8 cellular contexts compared by ENCODE assay signal in the genomic region with DNA sequence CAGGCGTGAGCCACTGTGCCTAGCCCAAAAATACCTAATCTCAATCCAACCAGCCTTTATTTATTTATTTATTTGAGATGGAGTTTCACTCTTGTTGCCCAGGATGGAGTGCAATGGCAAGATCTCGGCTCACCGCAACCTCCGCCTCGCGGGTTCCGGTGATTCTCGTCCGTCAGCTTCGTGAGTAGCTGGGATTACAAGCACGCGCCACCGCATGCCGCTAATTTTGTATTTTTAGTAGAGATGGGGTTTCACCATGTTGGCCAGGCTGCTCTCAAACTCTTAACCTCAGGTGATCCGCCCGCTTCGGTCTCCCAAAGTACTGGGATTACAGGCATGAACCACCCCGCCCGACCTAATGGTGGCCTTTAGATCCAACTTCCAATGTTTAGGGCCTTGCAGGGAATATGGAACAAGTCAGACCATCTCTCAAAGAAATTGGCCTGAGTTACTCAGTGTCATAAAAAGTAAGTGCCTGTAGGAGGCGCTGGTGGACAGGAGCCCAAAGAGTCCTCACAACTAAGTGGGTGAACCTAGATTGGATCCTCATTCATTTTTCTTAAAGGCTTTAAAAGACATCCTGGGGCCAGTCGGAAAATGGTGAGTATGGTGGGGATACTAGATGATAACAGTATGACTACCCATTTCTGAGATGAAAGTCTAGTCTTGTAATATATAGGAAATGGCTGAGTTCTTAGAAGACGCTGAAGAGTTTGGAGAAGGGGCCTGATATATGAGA. TPM values are rescaled to one million over a fixed set of nuclear protein-coding genes. Genes with fewer than 3 reads are reported as not detected.
A peak's percentile ranks its signal among the peaks of the same experiment; 100 is the strongest.
DNase-seq lines count a peak whose midpoint lies in the region; ATAC-seq, FAIRE-seq and TF ChIP-seq lines count a peak whose summit lies in the region.

No MANE protein-coding gene starts in this region.

- H4K20me1 ChIP-seq in keratinocyte (ENCODE audit: control insufficient read depth, extremely low read depth, insufficient read depth, low read length), result no peaks in the 10 kb centered on the region

- CTCF ChIA-PET in GM10248 (lab: Yijun Ruan, JAX), result interaction anchor here (1.0 to 2.3 kb wide), 5 partner anchors 11 to 89 kb away, joined by 3 to 16 read pairs (median 3); no protein-coding TSS in a partner anchor
- CTCF ChIA-PET in activated naive CD4-positive, alpha-beta T cell treated with anti-CD3 and anti-CD28 coated beads, Interleukin-2, amount 10 ng/mL, durations not matched to agents 7 days and 5 days (lab: Charles Lee), result interaction anchor here (1.4 to 2.5 kb wide), 5 partner anchors 18 to 35 kb away, joined by 4 to 19 read pairs (median 5); no protein-coding TSS in a partner anchor

- H3K4me3 ChIP-seq in AG09309 (ENCODE audit: control insufficient read depth, low read depth, low read length), result no peak overlapping the region
- H3K4me3 ChIP-seq in keratinocyte (ENCODE audit: control insufficient read depth in 2 of 3, extremely low read depth in 1 of 3, insufficient read depth in 2 of 3, low read depth in 1 of 3, low read length in 3 of 3), result no peak overlapping the region

- peak overlapping the region; percentile 1 for H3K27ac Mint-ChIP-seq in activated naive CD4-positive, alpha-beta T cell treated with anti-CD3 and anti-CD28 coated beads, Interleukin-2, amount 10 ng/mL, durations not matched to agents 7 days and 5 days

- FAIRE-seq in keratinocyte (lab: Jason Lieb, UNC), result no peak

- peaks cover 13% of the 10 kb centered on the region for H3K27me3 Mint-ChIP-seq in activated naive CD4-positive, alpha-beta T cell treated with anti-CD3 and anti-CD28 coated beads, Interleukin-2, amount 10 ng/mL, durations not matched to agents 7 days and 5 days

- H3K4me1 ChIP-seq in keratinocyte (ENCODE audit: control insufficient read depth, extremely low read depth, insufficient read depth, low read length), result peaks cover under 1% of the 10 kb centered on the region

- no peak overlapping the region for H3K27ac ChIP-seq in keratinocyte (ENCODE audit: control insufficient read depth, insufficient read depth, low read length)

- DNase-seq in AG09309 (ENCODE audit: low read depth) (no peak), GM10248 (ENCODE audit: extremely low spot score) (peak; percentile 74), NCI-H748 treated with DMSO at 0.1 percent for 48 hours (lab: John Stamatoyannopoulos, UW) (peak; percentile 36), keratinocyte (ENCODE audit: low read depth, low spot score) (no peak), 8988T (no peak), globus pallidus (ENCODE audit: low spot score) (no peak)
- DNase-seq in activated naive CD4-positive, alpha-beta T cell treated with anti-CD3 and anti-CD28 coated beads, Interleukin-2, amount 10 ng/mL, durations not matched to agents 7 days and 5 days, result peak; percentile 70

- peaks cover 67% of the 10 kb centered on the region for H3K4me1 Mint-ChIP-seq in activated naive CD4-positive, alpha-beta T cell treated with anti-CD3 and anti-CD28 coated beads, Interleukin-2, amount 10 ng/mL, durations not matched to agents 7 days and 5 days

- TF ChIP-seq CTCF in AG09309 (IDR thresholded peaks at IDR 0.05; ENCODE audit: control insufficient read depth, insufficient read depth, low read depth, low read length, missing control alignments) (peak; percentile 47), GM10248 (IDR thresholded peaks at IDR 0.05; ENCODE audit: control extremely low read depth, extremely low read depth, low read depth, missing control alignments) (peak; percentile 56), keratinocyte (optimal IDR thresholded peaks at IDR 0.05 in 1 of 3, IDR thresholded peaks at IDR 0.05 in 1 of 3, conservative IDR thresholded peaks at IDR 0.05 in 1 of 3; ENCODE audit: extremely low read depth in 1 of 3, insufficient read depth in 2 of 3, low read length in 3 of 3) (peak; percentile 58 to 71 (median 60))

- H3K9me1 ChIP-seq in keratinocyte (ENCODE audit: control insufficient read depth, extremely low read depth, insufficient read depth, low read length), result no peaks in the 10 kb centered on the region

- POLR2A ChIA-PET in GM10248 (lab: Yijun Ruan, JAX), result no interaction called here

- no peaks in the 10 kb centered on the region for H3K36me3 ChIP-seq in keratinocyte (ENCODE audit: control insufficient read depth in 2 of 2, extremely low read depth in 1 of 2, insufficient read depth in 2 of 2, low read length in 2 of 2)

- H2AFZ ChIP-seq in keratinocyte (ENCODE audit: control insufficient read depth, low read length), result no peak overlapping the region

- no peaks in the 10 kb centered on the region for H3K27me3 ChIP-seq in keratinocyte (ENCODE audit: control insufficient read depth, extremely low read depth, insufficient read depth, low read length)

- no peak overlapping the region for H3K4me2 ChIP-seq in keratinocyte (ENCODE audit: control insufficient read depth, extremely low read depth, insufficient read depth, low read depth, low read length)

- dilution Hi-C loops in keratinocyte (cut with MboI; ENCODE audit: extremely low pct_ligation_motif_present, low sequenced_read_pairs), result no loop called here

- no peak overlapping the region for H3K9ac ChIP-seq in keratinocyte (ENCODE audit: control insufficient read depth, extremely low read depth, insufficient read depth, low read length)

- no peak overlapping the region for H3K4me3 Mint-ChIP-seq in activated naive CD4-positive, alpha-beta T cell treated with anti-CD3 and anti-CD28 coated beads, Interleukin-2, amount 10 ng/mL, durations not matched to agents 7 days and 5 days

- H3K36me3 Mint-ChIP-seq in activated naive CD4-positive, alpha-beta T cell treated with anti-CD3 and anti-CD28 coated beads, Interleukin-2, amount 10 ng/mL, durations not matched to agents 7 days and 5 days, result no peaks in the 10 kb centered on the region

- H3K79me2 ChIP-seq in keratinocyte (ENCODE audit: control insufficient read depth, insufficient read depth, low read length), result no peaks in the 10 kb centered on the region

- no peaks in the 10 kb centered on the region for H3K9me3 Mint-ChIP-seq in activated naive CD4-positive, alpha-beta T cell treated with anti-CD3 and anti-CD28 coated beads, Interleukin-2, amount 10 ng/mL, durations not matched to agents 7 days and 5 days

- H3K9me3 ChIP-seq in keratinocyte (ENCODE audit: control insufficient read depth, low read depth, low read length), result no peaks in the 10 kb centered on the region

- ATAC-seq in HG02571 (IDR thresholded peaks at IDR 0.05; ENCODE audit: unreplicated experiment), result no peak

RNA-seq across cellular contexts. Expression of gene ZSCAN10, which starts 4.6 kb away (rescaled TPM):
- not detected in 3 replicates for polyA plus RNA-seq in keratinocyte
- not detected for polyA plus RNA-seq in keratinocyte (2011; ENCODE audit: low read depth)
- not detected in 2 replicates for polyA plus RNA-seq in keratinocyte (2011; cell fraction: cytosol; rRNA removed)
- not detected in 2 replicates for polyA plus RNA-seq in keratinocyte (2011; cell fraction: nucleus; rRNA removed)
- polyA plus RNA-seq in keratinocyte (2012; ENCODE audit: low replicate concordance), result not detected in 2 replicates
- not detected in 3 replicates for polyA minus RNA-seq in keratinocyte
- polyA minus RNA-seq in keratinocyte (2011; cell fraction: cytosol; rRNA and poly(A)+ RNA removed), result not detected
- polyA minus RNA-seq in keratinocyte (2011; cell fraction: nucleus; rRNA and poly(A)+ RNA removed), result not detected in 2 replicates

RNA-seq across cellular contexts. Expression of gene ZNF205, which starts 17.9 kb away (rescaled TPM):
- 6.0 to 8.7 TPM (median 8.1 TPM) in 3 replicates for polyA plus RNA-seq in keratinocyte
- 5.8 TPM for polyA plus RNA-seq in keratinocyte (2011; ENCODE audit: low read depth)
- polyA plus RNA-seq in keratinocyte (2011; cell fraction: cytosol; rRNA removed), result 5.4 and 14.2 TPM in 2 replicates
- 10.3 and 13.3 TPM in 2 replicates for polyA plus RNA-seq in keratinocyte (2011; cell fraction: nucleus; rRNA removed)
- 6.9 and 10.2 TPM in 2 replicates for polyA plus RNA-seq in keratinocyte (2012; ENCODE audit: low replicate concordance)
- 2.6 to 4.1 TPM (median 4.0 TPM) in 3 replicates for polyA minus RNA-seq in keratinocyte
- polyA minus RNA-seq in keratinocyte (2011; cell fraction: cytosol; rRNA and poly(A)+ RNA removed), result 16.9 TPM
- 6.2 and 8.1 TPM in 2 replicates for polyA minus RNA-seq in keratinocyte (2011; cell fraction: nucleus; rRNA and poly(A)+ RNA removed)

RNA-seq across cellular contexts. Expression of gene IL32, which starts 29.0 kb away (rescaled TPM):
- 0.28 to 0.67 TPM (median 0.31 TPM) in 3 replicates for polyA plus RNA-seq in keratinocyte
- polyA plus RNA-seq in keratinocyte (2011; ENCODE audit: low read depth), result 3.2 TPM
- polyA plus RNA-seq in keratinocyte (2011; cell fraction: cytosol; rRNA removed), result 1.0 and 1.5 TPM in 2 replicates
- polyA plus RNA-seq in keratinocyte (2011; cell fraction: nucleus; rRNA removed), result 0.81 and 0.87 TPM in 2 replicates
- polyA plus RNA-seq in keratinocyte (2012; ENCODE audit: low replicate concordance), result 0.40 and 2.2 TPM in 2 replicates
- 0.74 TPM in 1 of 3 replicates, not detected in the others for polyA minus RNA-seq in keratinocyte
- polyA minus RNA-seq in keratinocyte (2011; cell fraction: cytosol; rRNA and poly(A)+ RNA removed), result not detected
- 0.93 TPM in 1 of 2 replicates, not detected in the other for polyA minus RNA-seq in keratinocyte (2011; cell fraction: nucleus; rRNA and poly(A)+ RNA removed)

RNA-seq across cellular contexts. Expression of gene ZNF213, which starts 40.4 kb away (rescaled TPM):
- polyA plus RNA-seq in keratinocyte, result 0.51 to 1.1 TPM (median 0.62 TPM) in 3 replicates
- 1.5 TPM for polyA plus RNA-seq in keratinocyte (2011; ENCODE audit: low read depth)
- 0.77 and 2.4 TPM in 2 replicates for polyA plus RNA-seq in keratinocyte (2011; cell fraction: cytosol; rRNA removed)
- 1.4 and 2.0 TPM in 2 replicates for polyA plus RNA-seq in keratinocyte (2011; cell fraction: nucleus; rRNA removed)
- polyA plus RNA-seq in keratinocyte (2012; ENCODE audit: low replicate concordance), result 6.4 and 6.6 TPM in 2 replicates
- 1.2 to 4.8 TPM (median 1.5 TPM) in 3 replicates for polyA minus RNA-seq in keratinocyte
- polyA minus RNA-seq in keratinocyte (2011; cell fraction: cytosol; rRNA and poly(A)+ RNA removed), result 7.5 TPM
- polyA minus RNA-seq in keratinocyte (2011; cell fraction: nucleus; rRNA and poly(A)+ RNA removed), result 2.0 and 2.6 TPM in 2 replicates

RNA-seq across cellular contexts. Expression of gene MMP25, which starts 48.1 kb away (rescaled TPM):
- 0.09 to 0.17 TPM (median 0.17 TPM) in 3 replicates for polyA plus RNA-seq in keratinocyte
- 0.19 TPM for polyA plus RNA-seq in keratinocyte (2011; ENCODE audit: low read depth)
- 0.13 and 0.22 TPM in 2 replicates for polyA plus RNA-seq in keratinocyte (2011; cell fraction: cytosol; rRNA removed)
- 0.50 and 0.56 TPM in 2 replicates for polyA plus RNA-seq in keratinocyte (2011; cell fraction: nucleus; rRNA removed)
- 0.39 and 0.73 TPM in 2 replicates for polyA plus RNA-seq in keratinocyte (2012; ENCODE audit: low replicate concordance)
- polyA minus RNA-seq in keratinocyte, result 0.20 to 0.29 TPM in 2 of 3 replicates, not detected in the other
- 0.96 TPM for polyA minus RNA-seq in keratinocyte (2011; cell fraction: cytosol; rRNA and poly(A)+ RNA removed)
- polyA minus RNA-seq in keratinocyte (2011; cell fraction: nucleus; rRNA and poly(A)+ RNA removed), result 0.11 TPM in 1 of 2 replicates, not detected in the other

Comparison
In these comparisons a context has a peak if more than half of its experiments do, and no peak if none do; other contexts are left out.
1. DNase-seq: peak in GM10248 (single experiment), NCI-H748 treated with DMSO at 0.1 percent for 48 hours (single experiment) and activated naive CD4-positive, alpha-beta T cell treated with anti-CD3 and anti-CD28 coated beads, Interleukin-2, amount 10 ng/mL, durations not matched to agents 7 days and 5 days (single experiment); none in AG09309 (single experiment), keratinocyte (single experiment), 8988T (single experiment) and globus pallidus (single experiment).
2. Peak in every context shown above with its lines, with median percentiles within 50 percentile points of each other: CTCF ChIP-seq.